ENCODE assay signal across 1 cellular context in the genomic region with DNA sequence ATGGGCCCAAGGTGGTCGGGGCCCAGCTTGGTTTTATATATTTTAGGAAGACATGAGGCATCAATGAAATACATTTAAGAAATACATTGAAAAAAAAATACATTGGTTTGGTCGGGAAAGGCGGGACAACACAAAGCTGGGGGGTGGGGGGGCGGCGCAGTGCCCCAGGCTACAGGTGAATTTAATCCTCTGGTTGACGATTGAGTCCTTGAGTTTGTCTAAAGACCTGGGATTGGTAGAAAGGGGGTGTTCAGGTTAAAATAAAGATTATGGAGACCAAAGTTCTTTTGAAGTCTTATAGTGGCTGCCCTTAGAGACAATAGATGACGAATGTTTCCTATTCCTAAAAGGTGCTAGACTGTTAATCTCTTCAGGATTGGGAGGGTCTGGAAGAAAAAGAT.
TF ChIP-seq lines count a peak whose summit lies in the region.

No MANE protein-coding gene starts in this region.

TF ChIP-seq in GM23338, 12 proteins besides CTCF, POLR2A, EP300 and RAD21:
- no peak for TF ChIP-seq ZNF114 (CRISPR knock-in tag; IDR thresholded peaks at IDR 0.05)
- TF ChIP-seq, protein P1, sequence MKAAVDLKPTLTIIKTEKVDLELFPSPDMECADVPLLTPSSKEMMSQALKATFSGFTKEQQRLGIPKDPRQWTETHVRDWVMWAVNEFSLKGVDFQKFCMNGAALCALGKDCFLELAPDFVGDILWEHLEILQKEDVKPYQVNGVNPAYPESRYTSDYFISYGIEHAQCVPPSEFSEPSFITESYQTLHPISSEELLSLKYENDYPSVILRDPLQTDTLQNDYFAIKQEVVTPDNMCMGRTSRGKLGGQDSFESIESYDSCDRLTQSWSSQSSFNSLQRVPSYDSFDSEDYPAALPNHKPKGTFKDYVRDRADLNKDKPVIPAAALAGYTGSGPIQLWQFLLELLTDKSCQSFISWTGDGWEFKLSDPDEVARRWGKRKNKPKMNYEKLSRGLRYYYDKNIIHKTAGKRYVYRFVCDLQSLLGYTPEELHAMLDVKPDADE (IDR thresholded peaks at IDR 0.05): no peak
- TF ChIP-seq, protein P2, sequence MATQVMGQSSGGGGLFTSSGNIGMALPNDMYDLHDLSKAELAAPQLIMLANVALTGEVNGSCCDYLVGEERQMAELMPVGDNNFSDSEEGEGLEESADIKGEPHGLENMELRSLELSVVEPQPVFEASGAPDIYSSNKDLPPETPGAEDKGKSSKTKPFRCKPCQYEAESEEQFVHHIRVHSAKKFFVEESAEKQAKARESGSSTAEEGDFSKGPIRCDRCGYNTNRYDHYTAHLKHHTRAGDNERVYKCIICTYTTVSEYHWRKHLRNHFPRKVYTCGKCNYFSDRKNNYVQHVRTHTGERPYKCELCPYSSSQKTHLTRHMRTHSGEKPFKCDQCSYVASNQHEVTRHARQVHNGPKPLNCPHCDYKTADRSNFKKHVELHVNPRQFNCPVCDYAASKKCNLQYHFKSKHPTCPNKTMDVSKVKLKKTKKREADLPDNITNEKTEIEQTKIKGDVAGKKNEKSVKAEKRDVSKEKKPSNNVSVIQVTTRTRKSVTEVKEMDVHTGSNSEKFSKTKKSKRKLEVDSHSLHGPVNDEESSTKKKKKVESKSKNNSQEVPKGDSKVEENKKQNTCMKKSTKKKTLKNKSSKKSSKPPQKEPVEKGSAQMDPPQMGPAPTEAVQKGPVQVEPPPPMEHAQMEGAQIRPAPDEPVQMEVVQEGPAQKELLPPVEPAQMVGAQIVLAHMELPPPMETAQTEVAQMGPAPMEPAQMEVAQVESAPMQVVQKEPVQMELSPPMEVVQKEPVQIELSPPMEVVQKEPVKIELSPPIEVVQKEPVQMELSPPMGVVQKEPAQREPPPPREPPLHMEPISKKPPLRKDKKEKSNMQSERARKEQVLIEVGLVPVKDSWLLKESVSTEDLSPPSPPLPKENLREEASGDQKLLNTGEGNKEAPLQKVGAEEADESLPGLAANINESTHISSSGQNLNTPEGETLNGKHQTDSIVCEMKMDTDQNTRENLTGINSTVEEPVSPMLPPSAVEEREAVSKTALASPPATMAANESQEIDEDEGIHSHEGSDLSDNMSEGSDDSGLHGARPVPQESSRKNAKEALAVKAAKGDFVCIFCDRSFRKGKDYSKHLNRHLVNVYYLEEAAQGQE (IDR thresholded peaks at IDR 0.05; ENCODE audit: unreplicated experiment): no peak
- TF ChIP-seq ZNF331 (CRISPR knock-in tag; IDR thresholded peaks at IDR 0.05; ENCODE audit: low read depth): no peak
- no peak for TF ChIP-seq CREB1 (CRISPR knock-in tag; IDR thresholded peaks at IDR 0.05; ENCODE audit: low read depth)
- TF ChIP-seq NANOG (IDR thresholded peaks at IDR 0.05; ENCODE audit: borderline replicate concordance): no peak
- TF ChIP-seq EZH2phosphoT487 (IDR thresholded peaks at IDR 0.05; ENCODE audit: unreplicated experiment): no peak
- TF ChIP-seq POLR2AphosphoS5 (IDR thresholded peaks at IDR 0.05; ENCODE audit: low read depth): no peak
- TF ChIP-seq, protein P3, sequence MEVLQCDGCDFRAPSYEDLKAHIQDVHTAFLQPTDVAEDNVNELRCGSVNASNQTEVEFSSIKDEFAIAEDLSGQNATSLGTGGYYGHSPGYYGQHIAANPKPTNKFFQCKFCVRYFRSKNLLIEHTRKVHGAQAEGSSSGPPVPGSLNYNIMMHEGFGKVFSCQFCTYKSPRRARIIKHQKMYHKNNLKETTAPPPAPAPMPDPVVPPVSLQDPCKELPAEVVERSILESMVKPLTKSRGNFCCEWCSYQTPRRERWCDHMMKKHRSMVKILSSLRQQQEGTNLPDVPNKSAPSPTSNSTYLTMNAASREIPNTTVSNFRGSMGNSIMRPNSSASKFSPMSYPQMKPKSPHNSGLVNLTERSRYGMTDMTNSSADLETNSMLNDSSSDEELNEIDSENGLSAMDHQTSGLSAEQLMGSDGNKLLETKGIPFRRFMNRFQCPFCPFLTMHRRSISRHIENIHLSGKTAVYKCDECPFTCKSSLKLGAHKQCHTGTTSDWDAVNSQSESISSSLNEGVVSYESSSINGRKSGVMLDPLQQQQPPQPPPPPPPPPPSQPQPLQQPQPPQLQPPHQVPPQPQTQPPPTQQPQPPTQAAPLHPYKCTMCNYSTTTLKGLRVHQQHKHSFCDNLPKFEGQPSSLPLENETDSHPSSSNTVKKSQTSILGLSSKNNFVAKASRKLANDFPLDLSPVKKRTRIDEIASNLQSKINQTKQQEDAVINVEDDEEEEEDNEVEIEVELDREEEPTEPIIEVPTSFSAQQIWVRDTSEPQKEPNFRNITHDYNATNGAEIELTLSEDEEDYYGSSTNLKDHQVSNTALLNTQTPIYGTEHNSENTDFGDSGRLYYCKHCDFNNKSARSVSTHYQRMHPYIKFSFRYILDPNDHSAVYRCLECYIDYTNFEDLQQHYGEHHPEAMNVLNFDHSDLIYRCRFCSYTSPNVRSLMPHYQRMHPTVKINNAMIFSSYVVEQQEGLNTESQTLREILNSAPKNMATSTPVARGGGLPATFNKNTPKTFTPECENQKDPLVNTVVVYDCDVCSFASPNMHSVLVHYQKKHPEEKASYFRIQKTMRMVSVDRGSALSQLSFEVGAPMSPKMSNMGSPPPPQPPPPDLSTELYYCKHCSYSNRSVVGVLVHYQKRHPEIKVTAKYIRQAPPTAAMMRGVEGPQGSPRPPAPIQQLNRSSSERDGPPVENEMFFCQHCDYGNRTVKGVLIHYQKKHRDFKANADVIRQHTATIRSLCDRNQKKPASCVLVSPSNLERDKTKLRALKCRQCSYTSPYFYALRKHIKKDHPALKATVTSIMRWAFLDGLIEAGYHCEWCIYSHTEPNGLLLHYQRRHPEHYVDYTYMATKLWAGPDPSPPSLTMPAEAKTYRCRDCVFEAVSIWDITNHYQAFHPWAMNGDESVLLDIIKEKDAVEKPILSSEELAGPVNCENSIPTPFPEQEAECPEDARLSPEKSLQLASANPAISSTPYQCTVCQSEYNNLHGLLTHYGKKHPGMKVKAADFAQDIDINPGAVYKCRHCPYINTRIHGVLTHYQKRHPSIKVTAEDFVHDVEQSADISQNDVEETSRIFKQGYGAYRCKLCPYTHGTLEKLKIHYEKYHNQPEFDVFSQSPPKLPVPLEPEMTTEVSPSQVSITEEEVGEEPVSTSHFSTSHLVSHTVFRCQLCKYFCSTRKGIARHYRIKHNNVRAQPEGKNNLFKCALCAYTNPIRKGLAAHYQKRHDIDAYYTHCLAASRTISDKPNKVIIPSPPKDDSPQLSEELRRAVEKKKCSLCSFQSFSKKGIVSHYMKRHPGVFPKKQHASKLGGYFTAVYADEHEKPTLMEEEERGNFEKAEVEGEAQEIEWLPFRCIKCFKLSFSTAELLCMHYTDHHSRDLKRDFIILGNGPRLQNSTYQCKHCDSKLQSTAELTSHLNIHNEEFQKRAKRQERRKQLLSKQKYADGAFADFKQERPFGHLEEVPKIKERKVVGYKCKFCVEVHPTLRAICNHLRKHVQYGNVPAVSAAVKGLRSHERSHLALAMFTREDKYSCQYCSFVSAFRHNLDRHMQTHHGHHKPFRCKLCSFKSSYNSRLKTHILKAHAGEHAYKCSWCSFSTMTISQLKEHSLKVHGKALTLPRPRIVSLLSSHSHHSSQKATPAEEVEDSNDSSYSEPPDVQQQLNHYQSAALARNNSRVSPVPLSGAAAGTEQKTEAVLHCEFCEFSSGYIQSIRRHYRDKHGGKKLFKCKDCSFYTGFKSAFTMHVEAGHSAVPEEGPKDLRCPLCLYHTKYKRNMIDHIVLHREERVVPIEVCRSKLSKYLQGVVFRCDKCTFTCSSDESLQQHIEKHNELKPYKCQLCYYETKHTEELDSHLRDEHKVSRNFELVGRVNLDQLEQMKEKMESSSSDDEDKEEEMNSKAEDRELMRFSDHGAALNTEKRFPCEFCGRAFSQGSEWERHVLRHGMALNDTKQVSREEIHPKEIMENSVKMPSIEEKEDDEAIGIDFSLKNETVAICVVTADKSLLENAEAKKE (CRISPR knock-in tag; IDR thresholded peaks at IDR 0.05): no peak
- TF ChIP-seq JUNB (IDR thresholded peaks at IDR 0.05; ENCODE audit: unreplicated experiment): no peak
